In genomic region chr11:130726647-130727046, GRCh38 we compare ENCODE assay signal across 16 cellular contexts.
"Had no signal": no experiment of that assay in that cellular context is flagged by ENCODE, and none has a peak within 500 bp of the region (broad histone marks: within the 10 kb centered on the region; RNA-seq: fewer than 3 reads in every experiment).

No MANE protein-coding gene starts in this region.

- H3K36me3 ChIP-seq: lower lobe of right lung, thoracic aorta had no signal

- DNase-seq: activated CD4-positive, alpha-beta T cell treated with anti-CD3 and anti-CD28 coated beads for 4 hours; activated CD8-positive, alpha-beta memory T cell treated with anti-CD3 and anti-CD28 coated beads, Interleukin-2, amount 50 U/mL, for 4 hours; activated CD8-positive, alpha-beta T cell treated with anti-CD3 and anti-CD28 coated beads for 36 hours; activated naive CD8-positive, alpha-beta T cell treated with anti-CD3 and anti-CD28 coated beads, Interleukin-2, amount 10 ng/mL, durations not matched to agents 7 days and 5 days; activated T-cell treated with anti-CD3 and anti-CD28 coated beads, Interleukin-2, amount 50 U/mL, for 72 hours; caudate nucleus; effector CD8-positive, alpha-beta T cell; lower lobe of right lung; naive thymus-derived CD4-positive, alpha-beta T cell; stimulated activated CD4-positive, alpha-beta T cell treated with anti-CD3 and anti-CD28 coated beads, Interleukin-4, amount 100 ng/mL, for 1 hour; stimulated activated CD8-positive, alpha-beta memory T cell treated with anti-CD3 and anti-CD28 coated beads, Interleukin-4, amount 100 ng/mL, for 48 hours; stimulated activated naive CD8-positive, alpha-beta T cell treated with anti-CD3 and anti-CD28 coated beads, Interleukin-15, amount 100 ng/mL, for 72 hours; T-cell had no signal

- H3K4me1 Mint-ChIP-seq: activated naive CD8-positive, alpha-beta T cell treated with anti-CD3 and anti-CD28 coated beads, Interleukin-2, amount 10 ng/mL, durations not matched to agents 7 days and 5 days; naive thymus-derived CD4-positive, alpha-beta T cell; stimulated activated naive CD8-positive, alpha-beta T cell treated with anti-CD3 and anti-CD28 coated beads, Interleukin-15, amount 100 ng/mL, for 72 hours; T-cell had no signal

- H3K27ac Mint-ChIP-seq: activated CD8-positive, alpha-beta T cell treated with anti-CD3 and anti-CD28 coated beads for 36 hours; activated naive CD8-positive, alpha-beta T cell treated with anti-CD3 and anti-CD28 coated beads, Interleukin-2, amount 10 ng/mL, durations not matched to agents 7 days and 5 days; activated T-cell treated with anti-CD3 and anti-CD28 coated beads, Interleukin-2, amount 50 U/mL, for 72 hours; naive thymus-derived CD4-positive, alpha-beta T cell; stimulated activated naive CD8-positive, alpha-beta T cell treated with anti-CD3 and anti-CD28 coated beads, Interleukin-15, amount 100 ng/mL, for 72 hours; T-cell had no signal

- H3K27ac ChIP-seq: coronary artery, lower lobe of right lung, psoas muscle had no signal

- H3K4me3 ChIP-seq: coronary artery, lower lobe of right lung, psoas muscle, thoracic aorta had no signal

- H3K4me3 Mint-ChIP-seq: activated CD8-positive, alpha-beta T cell treated with anti-CD3 and anti-CD28 coated beads for 36 hours; activated naive CD8-positive, alpha-beta T cell treated with anti-CD3 and anti-CD28 coated beads, Interleukin-2, amount 10 ng/mL, durations not matched to agents 7 days and 5 days; activated T-cell treated with anti-CD3 and anti-CD28 coated beads, Interleukin-2, amount 50 U/mL, for 72 hours; naive thymus-derived CD4-positive, alpha-beta T cell; stimulated activated naive CD8-positive, alpha-beta T cell treated with anti-CD3 and anti-CD28 coated beads, Interleukin-15, amount 100 ng/mL, for 72 hours; T-cell had no signal

- H3K36me3 Mint-ChIP-seq: activated naive CD8-positive, alpha-beta T cell treated with anti-CD3 and anti-CD28 coated beads, Interleukin-2, amount 10 ng/mL, durations not matched to agents 7 days and 5 days; naive thymus-derived CD4-positive, alpha-beta T cell; T-cell had no signal

- H3K4me1 ChIP-seq: psoas muscle had no signal

- H3K27me3 Mint-ChIP-seq: activated CD8-positive, alpha-beta T cell treated with anti-CD3 and anti-CD28 coated beads for 36 hours; activated naive CD8-positive, alpha-beta T cell treated with anti-CD3 and anti-CD28 coated beads, Interleukin-2, amount 10 ng/mL, durations not matched to agents 7 days and 5 days had no signal

- ATAC-seq: activated CD8-positive, alpha-beta T cell treated with anti-CD3 and anti-CD28 coated beads for 36 hours; activated T-cell treated with anti-CD3 and anti-CD28 coated beads, Interleukin-2, amount 50 U/mL, for 72 hours; naive thymus-derived CD4-positive, alpha-beta T cell; stimulated activated naive CD8-positive, alpha-beta T cell treated with anti-CD3 and anti-CD28 coated beads, Interleukin-15, amount 100 ng/mL, for 72 hours; T-cell had no signal
